ENCODE assay signal across 1 cellular context in genomic region chr16:19523559-19524355, GRCh38.
TF ChIP-seq lines count a peak whose summit lies in the region.

CCP110 (plus strand) TSS chr16:19523942; CDS start chr16:19527882, 3,940 bp downstream.

TF ChIP-seq in HepG2, 621 proteins besides CTCF, POLR2A, EP300 and RAD21 (continued from another document and continues in another):
- no peak for TF ChIP-seq STAT6 (CRISPR knock-in tag; IDR thresholded peaks at IDR 0.05; ENCODE audit: borderline replicate concordance)
- peak; percentile 21; the same call in 1 of the 2 replicates for TF ChIP-seq NFE2 (CRISPR knock-in tag; IDR thresholded peaks at IDR 0.05)
- TF ChIP-seq HNRNPUL1 (IDR thresholded peaks at IDR 0.05; ENCODE audit: low read depth, low read length) = no peak
- TF ChIP-seq ZNF790 (CRISPR knock-in tag; IDR thresholded peaks at IDR 0.05; ENCODE audit: borderline replicate concordance) = no peak
- TF ChIP-seq ZNF567 (CRISPR knock-in tag; IDR thresholded peaks at IDR 0.05; ENCODE audit: borderline replicate concordance) = no peak
- peak; percentile 2; the same call in 1 of the 2 replicates for TF ChIP-seq DNMT1 (CRISPR knock-in tag; IDR thresholded peaks at IDR 0.05)
- TF ChIP-seq ZNF431 (CRISPR knock-in tag; IDR thresholded peaks at IDR 0.05; ENCODE audit: borderline replicate concordance, low read depth) = no peak
- TF ChIP-seq AGO2 (optimal IDR thresholded peaks at IDR 0.05; ENCODE audit: low read depth, low read length) = peak; percentile 54
- TF ChIP-seq ZNF468 (CRISPR knock-in tag; IDR thresholded peaks at IDR 0.05) = no peak
- TF ChIP-seq XBP1 (CRISPR knock-in tag; IDR thresholded peaks at IDR 0.05) = no peak
- TF ChIP-seq ZFP37 (CRISPR knock-in tag; IDR thresholded peaks at IDR 0.05; ENCODE audit: borderline replicate concordance) = no peak
- peak; percentile 57; the same call in 1 of the 2 replicates for TF ChIP-seq CC2D1A (CRISPR knock-in tag; IDR thresholded peaks at IDR 0.05)
- no peak for TF ChIP-seq HOXA9 (CRISPR knock-in tag; IDR thresholded peaks at IDR 0.05; ENCODE audit: borderline replicate concordance)
- TF ChIP-seq ZNF329 (CRISPR knock-in tag; IDR thresholded peaks at IDR 0.05; ENCODE audit: low read depth) = no peak
- peak in 1 of 2 experiments; percentile 73; a peak in 1 of 4 replicates for TF ChIP-seq ATF4 (CRISPR knock-in tag; IDR thresholded peaks at IDR 0.05)
- no peak for TF ChIP-seq MAF1 (CRISPR knock-in tag; IDR thresholded peaks at IDR 0.05; ENCODE audit: borderline replicate concordance)
- no peak for TF ChIP-seq HMG20A (CRISPR knock-in tag; IDR thresholded peaks at IDR 0.05; ENCODE audit: borderline replicate concordance)
- no peak for TF ChIP-seq ZNF674 (CRISPR knock-in tag; IDR thresholded peaks at IDR 0.05; ENCODE audit: low read depth)
- peak; percentile 89; the same call in 1 of the 2 replicates for TF ChIP-seq ARID2 (CRISPR knock-in tag; IDR thresholded peaks at IDR 0.05; ENCODE audit: borderline replicate concordance)
- no peak for TF ChIP-seq SMARCE1 (IDR thresholded peaks at IDR 0.05; ENCODE audit: borderline replicate concordance)
- no peak for TF ChIP-seq SNAPC4 (CRISPR knock-in tag; IDR thresholded peaks at IDR 0.05)
- TF ChIP-seq ELK4 (CRISPR knock-in tag; IDR thresholded peaks at IDR 0.05; ENCODE audit: borderline replicate concordance) = no peak
- peak; percentile 52; the same call in 1 of the 2 replicates for TF ChIP-seq ARHGAP35 (CRISPR knock-in tag; IDR thresholded peaks at IDR 0.05; ENCODE audit: borderline replicate concordance)
- peak; percentile 98 for TF ChIP-seq THAP11 (CRISPR knock-in tag; IDR thresholded peaks at IDR 0.05)
- peak; percentile 91 for TF ChIP-seq YY1 (IDR thresholded peaks at IDR 0.05; ENCODE audit: insufficient read depth, insufficient replicate concordance, low read depth, low read length)
- TF ChIP-seq SSRP1 (CRISPR knock-in tag; IDR thresholded peaks at IDR 0.05) = no peak
- TF ChIP-seq MATR3 (CRISPR knock-in tag; IDR thresholded peaks at IDR 0.05) = peak; percentile 57; the same call in 1 of the 2 replicates
- TF ChIP-seq SMYD3 (CRISPR knock-in tag; IDR thresholded peaks at IDR 0.05) = 0 out of 2 replicates have a peak, but pooled peaks have one; percentile 63
- no peak; the same call in 1 of the 2 replicates for TF ChIP-seq NR0B2 (CRISPR knock-in tag; IDR thresholded peaks at IDR 0.05)
- TF ChIP-seq ZNF292 (CRISPR knock-in tag; IDR thresholded peaks at IDR 0.05; ENCODE audit: borderline replicate concordance, low read depth) = no peak
- no peak for TF ChIP-seq NONO (IDR thresholded peaks at IDR 0.05)
- TF ChIP-seq NONO (CRISPR knock-in tag; conservative IDR thresholded peaks at IDR 0.05) = peak; percentile 92
- no peak for TF ChIP-seq ZNF354B (CRISPR knock-in tag; IDR thresholded peaks at IDR 0.05)
- TF ChIP-seq ZHX1 (CRISPR knock-in tag; IDR thresholded peaks at IDR 0.05; ENCODE audit: low read depth) = no peak; the same call in none of the 2 replicates
- TF ChIP-seq ZNF574 (CRISPR knock-in tag; IDR thresholded peaks at IDR 0.05) = peak; percentile 96
- TF ChIP-seq SOX6 (IDR thresholded peaks at IDR 0.05) = no peak
- peak; percentile 39; the same call in 1 of the 2 replicates for TF ChIP-seq SOX6 (CRISPR knock-in tag; IDR thresholded peaks at IDR 0.05)
- TF ChIP-seq SIX1 (CRISPR knock-in tag; IDR thresholded peaks at IDR 0.05; ENCODE audit: borderline replicate concordance) = no peak
- peak; percentile 58; the same call in 1 of the 2 replicates for TF ChIP-seq RXRB (CRISPR knock-in tag; IDR thresholded peaks at IDR 0.05; ENCODE audit: borderline replicate concordance)
- peak; percentile 89 for TF ChIP-seq NR2C2 (CRISPR knock-in tag; IDR thresholded peaks at IDR 0.05; ENCODE audit: borderline replicate concordance)
- 0 out of 2 replicates have a peak, but pooled peaks have one; percentile 36 for TF ChIP-seq ZNF607 (CRISPR knock-in tag; IDR thresholded peaks at IDR 0.05; ENCODE audit: borderline replicate concordance)
- TF ChIP-seq HCFC1 (IDR thresholded peaks at IDR 0.05; ENCODE audit: low read depth, low read length) = peak; percentile 100
- peak; percentile 85 for TF ChIP-seq TARDBP (CRISPR knock-in tag; IDR thresholded peaks at IDR 0.05)
- peak; percentile 92 for TF ChIP-seq TFDP1 (CRISPR knock-in tag; IDR thresholded peaks at IDR 0.05; ENCODE audit: borderline replicate concordance)
- TF ChIP-seq PLSCR1 (CRISPR knock-in tag; IDR thresholded peaks at IDR 0.05; ENCODE audit: borderline replicate concordance) = no peak
- no peak for TF ChIP-seq ZNF839 (CRISPR knock-in tag; IDR thresholded peaks at IDR 0.05; ENCODE audit: borderline replicate concordance)
- no peak for TF ChIP-seq POLR2AphosphoS2 (IDR thresholded peaks at IDR 0.05; ENCODE audit: low read depth, low read length)
